9 cellular contexts compared by ENCODE assay signal in genomic region chr1:13543927-13544556, GRCh38. TPM values are rescaled to one million over a fixed set of nuclear protein-coding genes. Genes with fewer than 3 reads are reported as not detected.
DNase-seq lines count a peak whose midpoint lies in the region; ATAC-seq and TF ChIP-seq lines count a peak whose summit lies in the region.
"Had no signal": no experiment of that assay in that cellular context is flagged by ENCODE, and none has a peak within 500 bp of the region (broad histone marks: within the 10 kb centered on the region; RNA-seq: fewer than 3 reads in every experiment).

No MANE protein-coding gene starts in this region.

- H3K4me3 ChIP-seq in H7 (ENCODE audit: insufficient read depth, low read depth, low read length): no peak overlapping the region
- no peak overlapping the region for H3K4me3 ChIP-seq in right cardiac atrium (ENCODE audit: low read length)
- peak overlapping the region in 2 of 4 donors; percentile 7 to 15 for H3K4me3 ChIP-seq in sigmoid colon

- peak overlapping the region; percentile 97 for H3K27ac ChIP-seq in right cardiac atrium (ENCODE audit: low read length)
- H3K27ac ChIP-seq in sigmoid colon: peak overlapping the region in 3 of 4 donors; percentile 69 to 76 (median 70)

- H3K27me3 ChIP-seq in H7 (ENCODE audit: control insufficient read depth, insufficient read depth, low read length): no peaks in the 10 kb centered on the region; the same call in 1 of the 2 replicates
- H3K27me3 ChIP-seq in right cardiac atrium (ENCODE audit: control insufficient read depth, insufficient read depth): no peaks in the 10 kb centered on the region
- no peaks in the 10 kb centered on the region for H3K27me3 ChIP-seq in sigmoid colon

- DNase-seq in H7: peak; percentile 65
- DNase-seq in anterior cingulate cortex (lab: John Stamatoyannopoulos, UW): peak in 53 of 58 donors; percentile 6 to 69 (median 39)
- DNase-seq in right cardiac atrium: peak; percentile 47 to 78 (median 75)
- peak; percentile 69 for DNase-seq in sigmoid colon
- no peak for DNase-seq in activated gamma-delta T cell (lab: John Stamatoyannopoulos, UW)
- DNase-seq in T-helper 17 cell: no peak
- DNase-seq: NCI-H1436 treated with DMSO at 0.1 percent for 48 hours had no signal

- H3K4me3 Mint-ChIP-seq in T-helper 17 cell: no peak overlapping the region

- H3K4me1 ChIP-seq in right cardiac atrium (ENCODE audit: control insufficient read depth, insufficient read depth, low read length): peaks cover 8% of the 10 kb centered on the region
- peaks cover 0 to 35% (median 29%) of the 10 kb centered on the region in 4 donors for H3K4me1 ChIP-seq in sigmoid colon

- TF ChIP-seq EP300 in sigmoid colon (IDR thresholded peaks at IDR 0.05): peak in 1 of 4 donors; percentile 71

- H3K36me3 Mint-ChIP-seq in T-helper 17 cell (ENCODE audit: low read depth): no peaks in the 10 kb centered on the region

- no peak overlapping the region for H3K27ac Mint-ChIP-seq in T-helper 17 cell

- intact Hi-C loops in right cardiac atrium (cut with DNase I) (no loop called here), sigmoid colon (cut with DNase I) (no loop called here)

- H3K4me1 Mint-ChIP-seq in T-helper 17 cell: no peaks in the 10 kb centered on the region

- no peaks in the 10 kb centered on the region for H3K36me3 ChIP-seq in H7 (replicated peaks; ENCODE audit: control insufficient read depth, insufficient read depth, low read length)
- H3K36me3 ChIP-seq in sigmoid colon: no peaks in the 10 kb centered on the region

- 27% methylated on average over 14 of the region's 14 CpGs for WGBS in right cardiac atrium
- 25 to 41% methylated on average over 14 of the region's 14 CpGs for WGBS in sigmoid colon, 2 donors

- H3K9me3 ChIP-seq in right cardiac atrium (ENCODE audit: control insufficient read depth, low read length): no peaks in the 10 kb centered on the region
- H3K9me3 ChIP-seq in sigmoid colon: no peaks in the 10 kb centered on the region
- H3K9me3 ChIP-seq in T-helper 17 cell (ENCODE audit: control insufficient read depth, low read length, poor library complexity, severe bottlenecking): no peaks in the 10 kb centered on the region

- peak in 3 of 4 experiments; percentile 25 to 49 (median 49) for TF ChIP-seq CTCF in sigmoid colon (IDR thresholded peaks at IDR 0.05)

- no peak for TF ChIP-seq POLR2A in sigmoid colon (IDR thresholded peaks at IDR 0.05)

- H3K27me3 Mint-ChIP-seq in T-helper 17 cell: peaks cover 25% of the 10 kb centered on the region

- ATAC-seq in right cardiac atrium: peak; percentile 62 to 73
- no peak for ATAC-seq in T-helper 17 cell
- no peak for ATAC-seq in GM21786 (IDR thresholded peaks at IDR 0.05; ENCODE audit: unreplicated experiment)
- ATAC-seq in GM21367 (IDR thresholded peaks at IDR 0.05; ENCODE audit: unreplicated experiment): no peak

RNA-seq across cellular contexts. Expression of gene LRRC38, which starts 30.2 kb away (rescaled TPM):
- total RNA-seq in H7 (2014; rRNA removed; shearing (Covaris generic)): 0.28 TPM in 1 of 2 replicates, not detected in the other
- total RNA-seq in right cardiac atrium (1 to 10 TPM in 1 of 4 donors, under 1 TPM in 3; 0.23 to 3.9 (median 0.33) TPM), sigmoid colon (not detected), T-helper 17 cell (not detected)
- polyA plus RNA-seq in right cardiac atrium (0.36 TPM), sigmoid colon (not detected)

RNA-seq across cellular contexts. Expression of gene PDPN, which starts 39.6 kb away (rescaled TPM):
- total RNA-seq in H7 (2014; rRNA removed; shearing (Covaris generic)): 103 and 108 TPM in 2 replicates
- total RNA-seq in right cardiac atrium: 10 to 100 TPM; 12.6 to 24.1 (median 16.7) TPM
- polyA plus RNA-seq in right cardiac atrium: 11.7 TPM
- 10 to 100 TPM in 3 of 4 donors, 1 to 10 TPM in 1; 5.6 to 14.7 (median 13.5) TPM for total RNA-seq in sigmoid colon
- 1 to 10 TPM; 2.1 to 9.9 (median 7.8) TPM for polyA plus RNA-seq in sigmoid colon
- not detected for total RNA-seq in T-helper 17 cell

Comparison
In these comparisons a context has a peak if more than half of its experiments do, and no peak if none do; other contexts are left out.
1. DNase-seq: peak in H7 (single experiment), anterior cingulate cortex (53 of 58), right cardiac atrium (3 of 3) and sigmoid colon (single experiment); none in activated gamma-delta T cell (single experiment) and T-helper 17 cell (0 of 3).
2. ATAC-seq: peak in right cardiac atrium (2 of 2); none in T-helper 17 cell (single experiment), GM21786 (single experiment) and GM21367 (single experiment).
3. RNA of gene PDPN, which starts 39.6 kb away (total RNA-seq): 103 to 108 TPM in H7, 12.6 to 24.1 TPM in right cardiac atrium and 5.6 to 14.7 TPM in sigmoid colon; not detected in T-helper 17 cell; every median in the first group is over 4 times any median in the second.